In the genomic region with DNA sequence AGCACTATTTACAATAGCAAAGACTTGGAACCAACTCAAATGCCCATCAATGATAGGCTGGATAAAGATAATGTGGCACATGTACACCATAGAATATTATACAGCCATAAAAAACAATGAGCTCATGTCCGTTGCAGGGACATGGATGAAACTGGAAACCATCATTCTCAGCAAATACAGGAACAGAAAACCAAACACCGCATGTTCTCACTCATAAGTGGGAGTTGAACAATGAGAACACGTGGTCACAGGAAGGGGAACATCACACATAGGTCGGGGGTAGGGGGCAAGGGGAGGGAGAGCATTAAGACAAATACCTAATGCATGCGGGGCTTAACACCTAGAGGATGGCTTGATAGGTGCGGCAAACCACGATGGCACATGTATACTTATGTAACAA, we compare ENCODE assay signal across 3 cellular contexts. TPM values are rescaled to one million over a fixed set of nuclear protein-coding genes. Genes with fewer than 3 reads are reported as not detected.
A peak's percentile ranks its signal among the peaks of the same experiment; 100 is the strongest.
DNase-seq lines count a peak whose midpoint lies in the region; ATAC-seq, FAIRE-seq and TF ChIP-seq lines count a peak whose summit lies in the region.
"Not testable (repeated sequence)": the region's sequence is repeated elsewhere in the genome, so short reads cannot be mapped to it uniquely, and the experiment has no call there.

No MANE protein-coding gene starts in this region.

- POLR2A ChIA-PET in GM12878 (lab: Charles Lee); HepG2 (lab: Yijun Ruan, JAX): not testable (repeated sequence)

- RAD21 ChIA-PET in GM12878 (lab: Charles Lee; ENCODE audit: unreplicated experiment), result not testable (repeated sequence)

- H3K36me3 ChIP-seq in GM12878 (ENCODE audit: control insufficient read depth in 2 of 2, insufficient read depth in 2 of 2, low read length in 1 of 2); HepG2 (replicated peaks in 1 of 2; ENCODE audit: control insufficient read depth in 1 of 2, insufficient read depth in 2 of 2, low read length in 2 of 2): not testable (repeated sequence)

- not testable (repeated sequence) for H3K4me1 ChIP-seq in GM12878 (ENCODE audit: control insufficient read depth, insufficient read depth, low read length); HepG2 (ENCODE audit: insufficient read depth, low read length)

- not testable (repeated sequence) for BruUV-seq in GM12878 (replicated peaks; lab: Mats Ljungman, UMichigan); HepG2 (replicated peaks; lab: Mats Ljungman, UMichigan)

- intact Hi-C loops in GM12878 (cut with micrococcal nuclease; ENCODE audit: unreplicated experiment); HepG2 (cut with micrococcal nuclease; ENCODE audit: unreplicated experiment): not testable (repeated sequence)

- not testable (repeated sequence) for H3K4me3 ChIP-seq in GM12878; HepG2 (replicated peaks in 1 of 3; ENCODE audit: insufficient read depth in 1 of 3, low read depth in 2 of 3, low read length in 3 of 3)

- not testable (repeated sequence) for TF ChIP-seq EP300 in GM12878 (IDR thresholded peaks at IDR 0.05; ENCODE audit: borderline replicate concordance in 1 of 2, control insufficient read depth in 1 of 2, low read depth in 2 of 2, low read length in 2 of 2); HepG2 (IDR thresholded peaks at IDR 0.05; ENCODE audit: low read depth in 2 of 2, low read length in 2 of 2); HepG2 (CRISPR knock-in tag; IDR thresholded peaks at IDR 0.05; ENCODE audit: borderline replicate concordance)

- not testable (repeated sequence) for H2AFZ ChIP-seq in GM12878 (ENCODE audit: control insufficient read depth, low read depth, low read length); HepG2 (ENCODE audit: low read length)

- not testable (repeated sequence) for ATAC-seq in GM12878, HepG2

- FAIRE-seq in GM12891 (lab: Jason Lieb, UNC); GM12878 (lab: Jason Lieb, UNC); HepG2 (lab: Jason Lieb, UNC): not testable (repeated sequence)

- not testable (repeated sequence) for TF ChIP-seq RAD21 in GM12878 (IDR thresholded peaks at IDR 0.05; ENCODE audit: insufficient read depth, low read depth, low read length); HepG2 (CRISPR knock-in tag; IDR thresholded peaks at IDR 0.05)

- not testable (repeated sequence) for H3K9me3 ChIP-seq in GM12878 (replicated peaks; ENCODE audit: control insufficient read depth, insufficient read depth, low read length); HepG2 (ENCODE audit: low read length)

- DNase-seq in GM12891 (ENCODE audit: insufficient read length, low spot score); GM12878 (ENCODE audit: low read depth, low spot score); HepG2 (ENCODE audit: low spot score): not testable (repeated sequence)

- H3K9ac ChIP-seq in GM12878 (ENCODE audit: control insufficient read depth, insufficient read depth, low read length); HepG2 (ENCODE audit: insufficient read depth, low read depth, low read length): not testable (repeated sequence)

- not testable (repeated sequence) for H3K27me3 ChIP-seq in GM12878 (replicated peaks in 1 of 2; ENCODE audit: control insufficient read depth in 2 of 2, insufficient read depth in 2 of 2, low read length in 1 of 2); HepG2 (ENCODE audit: control insufficient read depth in 1 of 2, insufficient read depth in 2 of 2, low read length in 2 of 2)

- H3K4me2 ChIP-seq in GM12878 (ENCODE audit: control insufficient read depth, insufficient read depth); HepG2 (ENCODE audit: low read depth, low read length): not testable (repeated sequence)

- TF ChIP-seq CTCF in GM12878 (IDR thresholded peaks at IDR 0.05 in 2 of 3, conservative IDR thresholded peaks at IDR 0.05 in 1 of 3; ENCODE audit: control insufficient read depth in 2 of 3, extremely low read depth in 1 of 3, insufficient read depth in 1 of 3, low read depth in 3 of 3, low read length in 3 of 3); HepG2 (CRISPR knock-in tag; IDR thresholded peaks at IDR 0.05): not testable (repeated sequence)

- H3K79me2 ChIP-seq in GM12878 (ENCODE audit: control insufficient read depth, insufficient read depth, low read length); HepG2 (ENCODE audit: insufficient read depth, low read length): not testable (repeated sequence)

- TF ChIP-seq POLR2A in GM12891 (IDR thresholded peaks at IDR 0.05; ENCODE audit: low read depth, low read length); GM12878 (IDR thresholded peaks at IDR 0.05; ENCODE audit: low read depth, low read length); HepG2 (IDR thresholded peaks at IDR 0.05; ENCODE audit: insufficient read depth in 1 of 2, low read depth in 2 of 2, low read length in 2 of 2): not testable (repeated sequence)

- whole genome bisulfite sequencing in GM12878 (ENCODE audit: insufficient coverage, insufficient replicate concordance, low lambda C conversion rate, missing lambda C conversion rate), result 64% methylated on average over 6 of the region's 7 CpGs
- WGBS in HepG2 (ENCODE audit: low lambda C conversion rate), result 41% methylated on average over 7 of the region's 7 CpGs

- CTCF ChIA-PET in GM12878 (lab: Yijun Ruan, JAX); HepG2 (lab: Yijun Ruan, JAX; ENCODE audit: low intra/inter-chr PET ratio, low total read pairs): not testable (repeated sequence)

- in situ Hi-C loops in GM12878 (cut with MboI); HepG2 (cut with HindIII; ENCODE audit: extremely low pct_ligation_motif_present, low pct_unique_long_range_greater_than_20kb): not testable (repeated sequence)

- not testable (repeated sequence) for H4K20me1 ChIP-seq in GM12878 (ENCODE audit: control insufficient read depth, insufficient read depth); HepG2 (ENCODE audit: insufficient read depth, low read length)

- not testable (repeated sequence) for H3K27ac ChIP-seq in GM12878 (ENCODE audit: control insufficient read depth, insufficient read depth); HepG2 (ENCODE audit: extremely low read length, insufficient read depth, low read length)

- SMC1A ChIA-PET in GM12878 (lab: Charles Lee; ENCODE audit: uncharacterized antibody, unreplicated experiment), result not testable (repeated sequence)

TF ChIP-seq in GM12891, 5 proteins besides CTCF, POLR2A, EP300 and RAD21:
- peak; percentile 53 for TF ChIP-seq SPI1 (IDR thresholded peaks at IDR 0.05; ENCODE audit: low read depth, low read length)
TF ChIP-seq in GM12891: peak in this region for 1; not testable (repeated sequence) for 4.

RNA-seq across cellular contexts. Expression of a gene that starts 56.0 kb away (rescaled TPM):
- polyA plus RNA-seq in GM12891 (2012; ENCODE audit: low read depth, missing spikeins), result 96.7 TPM
- total RNA-seq in GM12878 (2013; cell fraction: nucleolus; rRNA removed), result 962 and 978 TPM in 2 replicates
- total RNA-seq in GM12878 (2014; rRNA removed) (189 and 249 TPM in 2 replicates), GM12878 (2014; rRNA removed; fragmentation: Illumina TruSeq; extraction: Trizol) (210 and 216 TPM in 2 replicates), GM12878 (2021) (149 and 159 TPM in 2 replicates), HepG2 (2016; rRNA removed; fragmentation: Illumina TruSeq; extraction: Trizol) (212 and 301 TPM in 2 replicates)
- 100 TPM for polyA plus RNA-seq in GM12878 (2011; ENCODE audit: low read depth)
- polyA plus RNA-seq in GM12878 (2011; rRNA removed) (203 and 303 TPM in 2 replicates), GM12878 (2014; fragmentation: Illumina TruSeq; extraction: Trizol) (193 and 229 TPM in 2 replicates), GM12878 (2014; fragmentation: Nextera tagmentation; extraction: Ambion mirVana) (10 to 100 TPM; 57.3 to 62.8 TPM), GM12878 (2014; rRNA removed) (128 and 146 TPM in 2 replicates), GM12878 (2016; fragmentation: Nextera tagmentation; extraction: Ambion mirVana) (100 to 1,000 TPM; 123 to 140 TPM), HepG2 (2011; rRNA removed) (43.7 and 67.4 TPM in 2 replicates)
- polyA plus RNA-seq in GM12878 (2011; cell fraction: cytosol; rRNA removed), result 72.8 and 78.1 TPM in 2 replicates
- polyA plus RNA-seq in GM12878 (2011; cell fraction: nucleus; rRNA removed), result 190 and 215 TPM in 2 replicates
- 91.8 and 113 TPM in 2 replicates for polyA plus RNA-seq in GM12878 (2012)
- polyA minus RNA-seq in GM12878 (2011; rRNA and poly(A)+ RNA removed), result 195 and 290 TPM in 2 replicates
- polyA minus RNA-seq in GM12878 (2011; cell fraction: cytosol; rRNA and poly(A)+ RNA removed), result 82.2 and 92.8 TPM in 2 replicates
- 97.2 and 165 TPM in 2 replicates for polyA minus RNA-seq in GM12878 (2011; cell fraction: nucleus; rRNA and poly(A)+ RNA removed)
- total RNA-seq in HepG2 (2016; cell fraction: cytosol; rRNA removed; fragmentation: Illumina TruSeq; extraction: Trizol; ENCODE audit: low read depth), result 126 and 139 TPM in 2 replicates
- total RNA-seq in HepG2 (2016; cell fraction: insoluble cytoplasmic fraction; rRNA removed; fragmentation: Illumina TruSeq; extraction: Trizol), result 218 and 301 TPM in 2 replicates
- total RNA-seq in HepG2 (2016; cell fraction: membrane; rRNA removed; fragmentation: Illumina TruSeq; extraction: Trizol), result 90.9 and 111 TPM in 2 replicates
- 246 and 260 TPM in 2 replicates for total RNA-seq in HepG2 (2016; cell fraction: nucleus; rRNA removed; fragmentation: Illumina TruSeq; extraction: Trizol)
- 17.5 and 27.0 TPM in 2 replicates for polyA plus RNA-seq in HepG2 (2011; cell fraction: cytosol; rRNA removed)
- polyA plus RNA-seq in HepG2 (2011; cell fraction: nucleus; rRNA removed), result 81.7 and 90.4 TPM in 2 replicates
- polyA plus RNA-seq in HepG2 (2012), result 75.3 and 92.2 TPM in 2 replicates
- polyA plus RNA-seq in HepG2 (2016; cell fraction: cytosol; fragmentation: Illumina TruSeq; extraction: Trizol; ENCODE audit: low read depth), result 5.3 and 6.2 TPM in 2 replicates
- polyA plus RNA-seq in HepG2 (2016; cell fraction: insoluble cytoplasmic fraction; fragmentation: Illumina TruSeq; extraction: Trizol; ENCODE audit: low read depth), result 187 and 199 TPM in 2 replicates
- 23.1 and 26.6 TPM in 2 replicates for polyA plus RNA-seq in HepG2 (2016; cell fraction: membrane; fragmentation: Illumina TruSeq; extraction: Trizol; ENCODE audit: low read depth)
- polyA plus RNA-seq in HepG2 (2016; cell fraction: nucleus; fragmentation: Illumina TruSeq; extraction: Trizol; ENCODE audit: insufficient read depth, low read depth), result 273 and 284 TPM in 2 replicates
- polyA minus RNA-seq in HepG2 (2011; rRNA and poly(A)+ RNA removed; ENCODE audit: low replicate concordance), result 42.1 and 110 TPM in 2 replicates
- 55.4 and 63.7 TPM in 2 replicates for polyA minus RNA-seq in HepG2 (2011; cell fraction: cytosol; rRNA and poly(A)+ RNA removed)
- polyA minus RNA-seq in HepG2 (2011; cell fraction: nucleus; rRNA and poly(A)+ RNA removed), result 201 and 221 TPM in 2 replicates
